ENCODE assay signal across 8 cellular contexts in genomic region chr6:31898200-31899011, GRCh38. TPM values are rescaled to one million over a fixed set of nuclear protein-coding genes. Genes with fewer than 3 reads are reported as not detected.
DNase-seq lines count a peak whose midpoint lies in the region; ATAC-seq, FAIRE-seq and TF ChIP-seq lines count a peak whose summit lies in the region.

No MANE protein-coding gene starts in this region.

- peaks cover 11% of the 10 kb centered on the region for H3K79me2 ChIP-seq in mammary epithelial cell (ENCODE audit: insufficient read depth, low read length)

- peak; percentile 90 for DNase-seq in G401 (ENCODE audit: low spot score)
- peak; percentile 27 for DNase-seq in LHCN-M2 (ENCODE audit: low read depth)
- peak; percentile 61 for DNase-seq in SK-MEL-5 (ENCODE audit: low read depth, low spot score)
- peak; percentile 61 for DNase-seq in mammary epithelial cell
- no peak for DNase-seq in kidney
- DNase-seq in stimulated activated CD4-positive, alpha-beta T cell treated with anti-CD3 and anti-CD28 coated beads, Interleukin-2, amount 100 ng/mL, for 24 hours = peak; percentile 25 to 37

- CTCF ChIA-PET in mammary epithelial cell (lab: Charles Lee; ENCODE audit: low non-redundant PET) = interaction anchor here (0.6 to 0.7 kb wide), 2 partner anchors 73 to 128 kb away, joined by 4 to 9 read pairs; no protein-coding TSS in a partner anchor

- H3K27ac ChIP-seq in mammary epithelial cell (ENCODE audit: insufficient read depth, low read depth, low read length) = peak overlapping the region; percentile 71
- peak overlapping the region; percentile 72 to 77 for H3K27ac ChIP-seq in kidney (ENCODE audit: low read depth in 2 of 2, low read length in 2 of 2)

- H3K4me1 ChIP-seq in mammary epithelial cell (ENCODE audit: insufficient read depth, low read length) (peaks cover 14% of the 10 kb centered on the region), kidney (ENCODE audit: control insufficient read depth in 1 of 2, insufficient read depth in 1 of 2, low read depth in 1 of 2, low read length in 2 of 2) (peaks cover 13 to 19% of the 10 kb centered on the region in 2 donors)

- FAIRE-seq in kidney (lab: Jason Lieb, UNC) = no peak

- in situ Hi-C loops in G401 (cut with HindIII; ENCODE audit: low sequenced_read_pairs) (no loop called here), SK-MEL-5 (cut with HindIII; ENCODE audit: low pct_unique_long_range_greater_than_20kb, low sequenced_read_pairs) (no loop called here), mammary epithelial cell (cut with MboI; ENCODE audit: low sequenced_read_pairs in 2 of 2) (no loop called here)

- H3K4me2 ChIP-seq in mammary epithelial cell (ENCODE audit: insufficient read depth, low read depth, low read length) = peak overlapping the region; percentile 85

- H3K27me3 ChIP-seq in mammary epithelial cell (ENCODE audit: insufficient read depth, low read length) = no peaks in the 10 kb centered on the region

- no TSS peak for BruUV-seq in mammary epithelial cell (replicated peaks; lab: Mats Ljungman, UMichigan)

- no peak for ATAC-seq in HG03108 (IDR thresholded peaks at IDR 0.05; ENCODE audit: unreplicated experiment)
- ATAC-seq in GM21576 (IDR thresholded peaks at IDR 0.05; ENCODE audit: unreplicated experiment) = no peak

- peak overlapping the region; percentile 98 for H2AFZ ChIP-seq in mammary epithelial cell (ENCODE audit: low read depth, low read length)

- H3K9ac ChIP-seq in mammary epithelial cell (ENCODE audit: insufficient read depth, low read length) = peak overlapping the region; percentile 84
- H3K9ac ChIP-seq in kidney (ENCODE audit: low read length in 2 of 2) = peak overlapping the region; percentile 81 to 85

- H3K9me3 ChIP-seq in mammary epithelial cell (replicated peaks; ENCODE audit: insufficient read depth, low read length) (no peaks in the 10 kb centered on the region), kidney (ENCODE audit: control insufficient read depth in 1 of 2, low read length in 2 of 2) (no peaks in the 10 kb centered on the region)

- WGBS in mammary epithelial cell (ENCODE audit: low coverage, missing lambda C conversion rate) = 10% methylated on average over 15 of the region's 15 CpGs

- peak overlapping the region; percentile 77 to 95 (median 90) for H3K4me3 ChIP-seq in mammary epithelial cell (replicated peaks in 1 of 3; ENCODE audit: insufficient read depth in 1 of 3, low read depth in 2 of 3, low read length in 3 of 3)
- H3K4me3 ChIP-seq in kidney (ENCODE audit: low read length in 2 of 2) = peak overlapping the region; percentile 92 to 94

- intact Hi-C loops in mammary epithelial cell (cut with micrococcal nuclease) (loop anchor here (2.0 to 5.0 kb wide), 2 partner anchors 64 to 216 kb away; partner anchors contain the start of gene LY6G5C), kidney (cut with DNase I) (no loop called here)

- H4K20me1 ChIP-seq in mammary epithelial cell (ENCODE audit: insufficient read depth, low read length) = no peaks in the 10 kb centered on the region

- peaks cover 2% of the 10 kb centered on the region for H3K36me3 ChIP-seq in mammary epithelial cell (ENCODE audit: insufficient read depth, low read length)
- peaks cover 0 to 1% of the 10 kb centered on the region in 2 donors for H3K36me3 ChIP-seq in kidney (ENCODE audit: control insufficient read depth in 1 of 2, insufficient read depth in 2 of 2, low read length in 2 of 2)

- TF ChIP-seq CTCF in mammary epithelial cell (conservative IDR thresholded peaks at IDR 0.05 in 1 of 2, IDR thresholded peaks at IDR 0.05 in 1 of 2; ENCODE audit: extremely low read depth in 1 of 2, insufficient read depth in 1 of 2, low read depth in 1 of 2, low read length in 2 of 2) (peak; percentile 6), kidney (IDR thresholded peaks at IDR 0.05; ENCODE audit: borderline replicate concordance, extremely low read depth, insufficient read depth) (no peak)

- dilution Hi-C loops in mammary epithelial cell (cut with HindIII; ENCODE audit: low sequenced_read_pairs) = no loop called here

RNA-seq across cellular contexts. Expression of gene EHMT2, which starts 0.9 kb away (rescaled TPM):
- total RNA-seq in G401 (2014; rRNA removed; shearing (Covaris generic)) = 57.7 and 95.3 TPM in 2 replicates
- total RNA-seq in LHCN-M2 (2014; rRNA removed) (58.6 and 60.5 TPM in 2 replicates), mammary epithelial cell (10 to 100 TPM; 26.2 to 28.7 TPM), kidney (40.5 TPM)
- 50.2 TPM for polyA plus RNA-seq in LHCN-M2 (2012)
- 39.4 and 47.7 TPM in 2 replicates for total RNA-seq in SK-MEL-5 (2014; rRNA removed; shearing (Covaris generic))
- polyA plus RNA-seq in SK-MEL-5 (2015; cell fraction: cytosol; rRNA removed) = 54.2 and 56.7 TPM in 2 replicates
- 77.8 and 82.3 TPM in 2 replicates for polyA plus RNA-seq in SK-MEL-5 (2015; cell fraction: nucleus; rRNA removed)
- polyA plus RNA-seq in mammary epithelial cell (33.6 TPM), kidney (ENCODE audit: insufficient read depth, low read depth, low replicate concordance) (35.3 TPM)
- 95.7 TPM for polyA minus RNA-seq in mammary epithelial cell

RNA-seq across cellular contexts. Expression of gene ZBTB12, which starts 3.5 kb away (rescaled TPM):
- total RNA-seq in G401 (2014; rRNA removed; shearing (Covaris generic)) = 20.0 and 22.3 TPM in 2 replicates
- total RNA-seq in LHCN-M2 (2014; rRNA removed) (1.2 and 3.0 TPM in 2 replicates), mammary epithelial cell (1 to 10 TPM in 1 of 2 donors, under 1 TPM in 1; 0.33 to 2.7 TPM), kidney (3.4 TPM)
- 7.2 TPM for polyA plus RNA-seq in LHCN-M2 (2012)
- total RNA-seq in SK-MEL-5 (2014; rRNA removed; shearing (Covaris generic)) = 1.3 and 2.2 TPM in 2 replicates
- polyA plus RNA-seq in SK-MEL-5 (2015; cell fraction: cytosol; rRNA removed) = 3.6 and 3.8 TPM in 2 replicates
- polyA plus RNA-seq in SK-MEL-5 (2015; cell fraction: nucleus; rRNA removed) = 1.6 and 4.2 TPM in 2 replicates
- polyA plus RNA-seq in mammary epithelial cell (0.95 TPM), kidney (ENCODE audit: insufficient read depth, low read depth, low replicate concordance) (2.5 TPM)
- 0.93 TPM for polyA minus RNA-seq in mammary epithelial cell

RNA-seq across cellular contexts. Expression of gene SLC44A4, which starts 19.6 kb away (rescaled TPM):
- 0.18 and 0.41 TPM in 2 replicates for total RNA-seq in G401 (2014; rRNA removed; shearing (Covaris generic))
- total RNA-seq in LHCN-M2 (2014; rRNA removed) (0.06 TPM in 1 of 2 replicates, not detected in the other), mammary epithelial cell (not detected), kidney (137 TPM)
- not detected for polyA plus RNA-seq in LHCN-M2 (2012)
- total RNA-seq in SK-MEL-5 (2014; rRNA removed; shearing (Covaris generic)) = not detected in 2 replicates
- polyA plus RNA-seq in SK-MEL-5 (2015; cell fraction: cytosol; rRNA removed) = not detected in 2 replicates
- polyA plus RNA-seq in SK-MEL-5 (2015; cell fraction: nucleus; rRNA removed) = not detected in 2 replicates
- polyA plus RNA-seq in mammary epithelial cell (not detected), kidney (ENCODE audit: insufficient read depth, low read depth, low replicate concordance) (37.4 TPM)
- polyA minus RNA-seq in mammary epithelial cell = not detected

RNA-seq across cellular contexts. Expression of gene C2, which starts 29.1 kb away (rescaled TPM):
- 0.98 and 3.7 TPM in 2 replicates for total RNA-seq in G401 (2014; rRNA removed; shearing (Covaris generic))
- 0.86 and 1.2 TPM in 2 replicates for total RNA-seq in LHCN-M2 (2014; rRNA removed)
- 0.85 TPM for polyA plus RNA-seq in LHCN-M2 (2012)
- 9.4 and 10.1 TPM in 2 replicates for total RNA-seq in SK-MEL-5 (2014; rRNA removed; shearing (Covaris generic))
- 20.0 and 28.2 TPM in 2 replicates for polyA plus RNA-seq in SK-MEL-5 (2015; cell fraction: cytosol; rRNA removed)
- 5.5 and 10.1 TPM in 2 replicates for polyA plus RNA-seq in SK-MEL-5 (2015; cell fraction: nucleus; rRNA removed)
- total RNA-seq in mammary epithelial cell = under 1 TPM; 0.45 to 0.50 TPM
- not detected for polyA plus RNA-seq in mammary epithelial cell
- polyA minus RNA-seq in mammary epithelial cell = not detected
- total RNA-seq in kidney = 38.7 TPM
- polyA plus RNA-seq in kidney (ENCODE audit: insufficient read depth, low read depth, low replicate concordance) = 84.0 TPM

RNA-seq across cellular contexts. Expression of gene NEU1, which starts 35.8 kb away (rescaled TPM):
- 212 and 231 TPM in 2 replicates for total RNA-seq in G401 (2014; rRNA removed; shearing (Covaris generic))
- total RNA-seq in LHCN-M2 (2014; rRNA removed) (43.9 and 57.2 TPM in 2 replicates), mammary epithelial cell (10 to 100 TPM; 27.8 to 42.5 TPM), kidney (66.9 TPM)
- 42.5 TPM for polyA plus RNA-seq in LHCN-M2 (2012)
- 213 and 215 TPM in 2 replicates for total RNA-seq in SK-MEL-5 (2014; rRNA removed; shearing (Covaris generic))
- 325 and 335 TPM in 2 replicates for polyA plus RNA-seq in SK-MEL-5 (2015; cell fraction: cytosol; rRNA removed)
- polyA plus RNA-seq in SK-MEL-5 (2015; cell fraction: nucleus; rRNA removed) = 59.7 and 63.5 TPM in 2 replicates
- polyA plus RNA-seq in mammary epithelial cell (44.5 TPM), kidney (ENCODE audit: insufficient read depth, low read depth, low replicate concordance) (131 TPM)
- polyA minus RNA-seq in mammary epithelial cell = 27.1 TPM

Comparison
In these comparisons a context has a peak if more than half of its experiments do, and no peak if none do; other contexts are left out.
1. RNA of gene SLC44A4, which starts 19.6 kb away (total RNA-seq): 137 TPM in kidney (single experiment); 0.18 to 0.41 TPM in G401, not detected in mammary epithelial cell, 0.06 TPM in LHCN-M2 and not detected in SK-MEL-5; every median in the first group is over 10 times any median in the second.